In the genomic region with DNA sequence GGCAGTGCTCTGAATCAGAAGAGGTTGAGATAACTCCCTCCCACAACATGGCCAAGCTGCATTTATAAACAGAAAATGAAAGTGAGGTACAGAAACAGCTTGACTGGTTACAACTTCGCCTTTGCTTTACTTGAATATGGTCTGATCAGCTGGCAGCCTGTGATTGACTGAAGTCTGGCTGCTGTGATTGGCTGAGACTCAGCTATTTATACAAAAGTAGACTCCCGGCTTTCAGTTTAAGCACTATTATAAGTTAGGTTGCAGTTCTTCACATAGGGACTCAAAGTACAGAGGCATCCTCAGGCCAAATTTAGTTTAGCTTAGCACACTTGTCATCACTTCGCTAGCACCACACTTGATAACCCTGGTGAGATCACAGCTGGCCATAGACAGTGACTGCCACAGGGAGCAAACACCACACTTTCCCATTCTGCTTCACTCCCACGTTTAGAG, we compare ENCODE assay signal across 8 cellular contexts.
DNase-seq lines count a peak whose midpoint lies in the region; ATAC-seq and TF ChIP-seq lines count a peak whose summit lies in the region.

No MANE protein-coding gene starts in this region.

- no peaks in the 10 kb centered on the region for H3K27me3 Mint-ChIP-seq in stimulated activated memory B cell treated with anti-CD40 and anti-IgM and Interleukin-4, amounts not matched to agents 10 μg/mL and 1 μg/mL and 100 μg/mL, for 72 hours

- peak; percentile 22 for DNase-seq in GM13977 (ENCODE audit: low spot score)
- DNase-seq in Jurkat, Clone E6-1 (ENCODE audit: low read depth, low spot score): peak; percentile 27
- peak; percentile 33 for DNase-seq in epithelial cell of esophagus (ENCODE audit: low read depth)
- no peak for DNase-seq in hippocampal formation (lab: John Stamatoyannopoulos, UW)
- no peak for DNase-seq in NCI-H2171 (lab: John Stamatoyannopoulos, UW)
- no peak for DNase-seq in NCI-H748 (lab: John Stamatoyannopoulos, UW; ENCODE audit: unreplicated experiment)

- H3K9me3 Mint-ChIP-seq in stimulated activated memory B cell treated with anti-CD40 and anti-IgM and Interleukin-4, amounts not matched to agents 10 μg/mL and 1 μg/mL and 100 μg/mL, for 72 hours: peaks cover 10% of the 10 kb centered on the region

- peak; percentile 99 for ATAC-seq in GM21717 (IDR thresholded peaks at IDR 0.05; ENCODE audit: unreplicated experiment)
- ATAC-seq in stimulated activated memory B cell treated with anti-CD40 and anti-IgM and Interleukin-4, amounts not matched to agents 10 μg/mL and 1 μg/mL and 100 μg/mL, for 72 hours: peak; percentile 85

- in situ Hi-C loops in GM13977 (cut with MboI; ENCODE audit: low pct_unique_long_range_greater_than_20kb, low sequenced_read_pairs, unreplicated experiment): no loop called here

- H3K4me1 Mint-ChIP-seq in stimulated activated memory B cell treated with anti-CD40 and anti-IgM and Interleukin-4, amounts not matched to agents 10 μg/mL and 1 μg/mL and 100 μg/mL, for 72 hours: peaks cover 14% of the 10 kb centered on the region

- peak overlapping the region; percentile 6 for H3K4me3 Mint-ChIP-seq in stimulated activated memory B cell treated with anti-CD40 and anti-IgM and Interleukin-4, amounts not matched to agents 10 μg/mL and 1 μg/mL and 100 μg/mL, for 72 hours

- TF ChIP-seq CTCF in GM13977 (IDR thresholded peaks at IDR 0.05; ENCODE audit: extremely low read depth, insufficient read depth, missing control alignments): no peak
- TF ChIP-seq CTCF in epithelial cell of esophagus (IDR thresholded peaks at IDR 0.05; ENCODE audit: insufficient read depth, low read depth, low read length, missing control alignments): no peak

- no peaks in the 10 kb centered on the region for H3K36me3 Mint-ChIP-seq in stimulated activated memory B cell treated with anti-CD40 and anti-IgM and Interleukin-4, amounts not matched to agents 10 μg/mL and 1 μg/mL and 100 μg/mL, for 72 hours

- H3K4me3 ChIP-seq in Jurkat, Clone E6-1 (ENCODE audit: low read length): no peak overlapping the region
- H3K4me3 ChIP-seq in epithelial cell of esophagus (ENCODE audit: low read length): no peak overlapping the region

- H3K27ac Mint-ChIP-seq in stimulated activated memory B cell treated with anti-CD40 and anti-IgM and Interleukin-4, amounts not matched to agents 10 μg/mL and 1 μg/mL and 100 μg/mL, for 72 hours: peak overlapping the region; percentile 28

Comparison
In these comparisons a context has a peak if more than half of its experiments do, and no peak if none do; other contexts are left out.
1. DNase-seq: peak in GM13977 (single experiment), Jurkat, Clone E6-1 (single experiment) and epithelial cell of esophagus (single experiment); none in hippocampal formation (0 of 2), NCI-H2171 (single experiment) and NCI-H748 (single experiment).